ENCODE assay signal across 8 cellular contexts in genomic region chr3:32106929-32107362, GRCh38. TPM values are rescaled to one million over a fixed set of nuclear protein-coding genes. Genes with fewer than 3 reads are reported as not detected.
DNase-seq lines count a peak whose midpoint lies in the region; ATAC-seq and TF ChIP-seq lines count a peak whose summit lies in the region.

No MANE protein-coding gene starts in this region.

- no peak overlapping the region for H3K23ac ChIP-seq in H9 (ENCODE audit: insufficient read length, low read depth, low read length)

- no peak overlapping the region for H2AK5ac ChIP-seq in H9 (ENCODE audit: insufficient read length, low read length)

- H3K27ac ChIP-seq in C4-2B (peak overlapping the region; percentile 76), H9 (ENCODE audit: insufficient read length, low read depth, low read length) (no peak overlapping the region), RWPE1 (peak overlapping the region; percentile 83), endodermal cell (ENCODE audit: low read depth, low read length) (no peak overlapping the region), muscle layer of duodenum (ENCODE audit: low read length) (peak overlapping the region; percentile 19)

- H3K9ac ChIP-seq in H9 (ENCODE audit: extremely low read depth, insufficient read length, low read length) = no peak overlapping the region
- no peak overlapping the region for H3K9ac ChIP-seq in endodermal cell (ENCODE audit: extremely low read depth, low read length, poor library complexity, severe bottlenecking)

- H3K27me3 ChIP-seq in H9 (ENCODE audit: insufficient read depth, low read length) (peaks cover 6% of the 10 kb centered on the region; the same call in 1 of the 2 replicates), endodermal cell (ENCODE audit: control insufficient read depth, insufficient read depth, low read length, poor library complexity, severe bottlenecking) (peaks cover 20% of the 10 kb centered on the region), muscle layer of duodenum (ENCODE audit: low read depth, low read length) (no peaks in the 10 kb centered on the region)

- H3K27ac Mint-ChIP-seq in H9 (0 out of 7 replicates have a peak overlapping the region, but pooled peaks of 1 of the 3 experiments have one; percentile 15), endodermal cell (no peak overlapping the region)

- no peak overlapping the region for H2AFZ ChIP-seq in H9 (ENCODE audit: low read length)

- H3K79me1 ChIP-seq in H9 (ENCODE audit: insufficient read depth, low read depth, low read length, poor library complexity, severe bottlenecking) = no peaks in the 10 kb centered on the region

- H3K36me3 Mint-ChIP-seq in H9 (ENCODE audit: insufficient read depth in 1 of 3, low read depth in 3 of 3) = peaks cover 7 to 16% (median 14%) of the 10 kb centered on the region in 3 experiments
- H3K36me3 Mint-ChIP-seq in endodermal cell (ENCODE audit: low read depth) = peaks cover 3% of the 10 kb centered on the region

- CTCF ChIA-PET in RWPE1 (lab: Yijun Ruan, JAX) = interaction anchor here (0.5 to 0.7 kb wide), 2 partner anchors 36 to 276 kb away, joined by 3 to 5 read pairs; no protein-coding TSS in a partner anchor

- no peak overlapping the region for H4K8ac ChIP-seq in H9 (replicated peaks; ENCODE audit: insufficient read length, low read depth, low read length)

- DNase-seq in H9 (no peak), RWPE1 (ENCODE audit: low spot score) (peak; percentile 15), endodermal cell (peak; percentile 61), COR-L47 (lab: John Stamatoyannopoulos, UW) (no peak)
- no peak for DNase-seq in activated CD4-positive, alpha-beta T cell treated with anti-CD3 and anti-CD28 coated beads for 1 hour

- H3K4me1 ChIP-seq in H9 (ENCODE audit: insufficient read depth, low read length) (no peaks in the 10 kb centered on the region), endodermal cell (ENCODE audit: control insufficient read depth, insufficient read depth, low read length) (no peaks in the 10 kb centered on the region), muscle layer of duodenum (ENCODE audit: control insufficient read depth in 1 of 2, insufficient read depth in 2 of 2, low read length in 2 of 2) (peaks cover 5 to 27% of the 10 kb centered on the region in 2 donors)

- H3K14ac ChIP-seq in H9 (ENCODE audit: insufficient read depth, low read length) = no peak overlapping the region

- H3K27me3 Mint-ChIP-seq in H9 (ENCODE audit: low read depth) (peaks cover 25% of the 10 kb centered on the region), endodermal cell (ENCODE audit: insufficient read depth) (peaks cover 31% of the 10 kb centered on the region)

- peaks cover 19 to 22% of the 10 kb centered on the region in 2 experiments for H3K9me3 Mint-ChIP-seq in H9
- H3K9me3 Mint-ChIP-seq in endodermal cell = peaks cover 26% of the 10 kb centered on the region

- no peak overlapping the region for H2BK5ac ChIP-seq in H9 (ENCODE audit: insufficient read length, low read length)

- peak overlapping the region; percentile 79 for H3K4me3 ChIP-seq in endodermal cell (ENCODE audit: low read length)
- H3K4me3 ChIP-seq in muscle layer of duodenum (ENCODE audit: low read depth in 1 of 2, low read length in 2 of 2) = peak overlapping the region; percentile 84 to 85

- no CpG with 5 or more reads among the region's 36 CpGs for WGBS in H9 (ENCODE audit: extremely low coverage, insufficient read length, low lambda C conversion rate)
- 12 to 27% methylated on average over 18 to 36 of the region's 36 CpGs for WGBS in endodermal cell (ENCODE audit: insufficient coverage in 1 of 2, insufficient read length in 1 of 2), 2 experiments

- H3K36me3 ChIP-seq in endodermal cell (ENCODE audit: control insufficient read depth, insufficient read depth, low read length) (no peaks in the 10 kb centered on the region), muscle layer of duodenum (ENCODE audit: control insufficient read depth in 1 of 2, insufficient read depth in 2 of 2, low read length in 2 of 2) (no peaks in the 10 kb centered on the region)

- H2BK20ac ChIP-seq in H9 (ENCODE audit: low read depth, low read length, poor library complexity, severe bottlenecking) = no peak overlapping the region

- no peak overlapping the region for H2BK120ac ChIP-seq in H9 (ENCODE audit: low read depth, low read length, poor library complexity, severe bottlenecking)

- no peak overlapping the region for H3K18ac ChIP-seq in H9 (ENCODE audit: insufficient read length, low read depth, low read length)

- H3K23me2 ChIP-seq in H9 (ENCODE audit: insufficient read length, low read depth, low read length, poor library complexity, severe bottlenecking) = peaks cover 3% of the 10 kb centered on the region

- H3K4me1 Mint-ChIP-seq in H9 (peaks cover 9% of the 10 kb centered on the region in 2 experiments), endodermal cell (peaks cover 13% of the 10 kb centered on the region)

- H2BK12ac ChIP-seq in H9 (ENCODE audit: insufficient read length, low read depth, low read length) = no peak overlapping the region

- no peak for TF ChIP-seq CTCF in C4-2B (conservative IDR thresholded peaks at IDR 0.05)
- TF ChIP-seq CTCF in H9 (conservative IDR thresholded peaks at IDR 0.05) = no peak
- TF ChIP-seq CTCF in RWPE1 (conservative IDR thresholded peaks at IDR 0.05; ENCODE audit: low read depth) = no peak
- no peak for TF ChIP-seq CTCF in endodermal cell (conservative IDR thresholded peaks at IDR 0.05)

- no peak overlapping the region for H2BK15ac ChIP-seq in H9 (ENCODE audit: low read depth, low read length)

- H3K79me2 ChIP-seq in H9 (ENCODE audit: insufficient read depth, low read length) = no peaks in the 10 kb centered on the region

- H3K4me3 Mint-ChIP-seq in H9 (peak overlapping the region; percentile 79 to 93), endodermal cell (peak overlapping the region; percentile 70)

- H3K4me2 ChIP-seq in H9 (ENCODE audit: insufficient read depth, insufficient read length, low read length) = peak overlapping the region; percentile 53

- no peak overlapping the region for H3K4ac ChIP-seq in H9 (ENCODE audit: low read depth, low read length)

- ATAC-seq in HG03432 (IDR thresholded peaks at IDR 0.05; ENCODE audit: unreplicated experiment) = no peak

- peaks cover 5% of the 10 kb centered on the region for H3K9me3 ChIP-seq in H9 (ENCODE audit: control insufficient read depth, low read depth, low read length)
- H3K9me3 ChIP-seq in endodermal cell (ENCODE audit: control insufficient read depth, low read length) = peaks cover 31% of the 10 kb centered on the region
- peaks cover 4 to 10% of the 10 kb centered on the region in 2 donors for H3K9me3 ChIP-seq in muscle layer of duodenum (ENCODE audit: control insufficient read depth in 1 of 2, low read length in 2 of 2)

- POLR2A ChIA-PET in RWPE1 (lab: Yijun Ruan, JAX; ENCODE audit: low non-redundant PET) = no interaction called here

- H3T11ph ChIP-seq in H9 (ENCODE audit: low read length) = no peak overlapping the region

- H4K5ac ChIP-seq in H9 (ENCODE audit: insufficient read length, low read depth, low read length) = no peak overlapping the region

- no peak overlapping the region for H4K91ac ChIP-seq in H9 (ENCODE audit: insufficient read length, low read depth, low read length)

- H3K56ac ChIP-seq in H9 (ENCODE audit: insufficient read length, low read depth, low read length) = no peak overlapping the region

- no peaks in the 10 kb centered on the region for H4K20me1 ChIP-seq in H9 (ENCODE audit: control insufficient read depth, insufficient read depth, insufficient read length)

RNA-seq across cellular contexts. Expression of gene GPD1L, which starts 0.5 kb away (rescaled TPM):
- total RNA-seq in H9 (2021) (3.7 and 4.0 TPM in 2 replicates), endodermal cell (1 to 10 TPM; 1.5 to 3.5 TPM)
- polyA plus RNA-seq in endodermal cell (2013, experiment 1 of 2) = 4.3 TPM
- polyA plus RNA-seq in endodermal cell (2013, experiment 2 of 2) = 3.4 TPM

Comparison
In these comparisons a context has a peak if more than half of its experiments do, and no peak if none do; other contexts are left out.
1. H3K27ac ChIP-seq: peak in C4-2B (single experiment), RWPE1 (single experiment) and muscle layer of duodenum (single experiment); none in H9 (single experiment) and endodermal cell (single experiment).
2. DNase-seq: peak in RWPE1 (single experiment) and endodermal cell (single experiment); none in H9 (single experiment), COR-L47 (single experiment) and activated CD4-positive, alpha-beta T cell treated with anti-CD3 and anti-CD28 coated beads for 1 hour (single experiment).